Comparison of ENCODE assay signal across 1 cellular context in the genomic region with DNA sequence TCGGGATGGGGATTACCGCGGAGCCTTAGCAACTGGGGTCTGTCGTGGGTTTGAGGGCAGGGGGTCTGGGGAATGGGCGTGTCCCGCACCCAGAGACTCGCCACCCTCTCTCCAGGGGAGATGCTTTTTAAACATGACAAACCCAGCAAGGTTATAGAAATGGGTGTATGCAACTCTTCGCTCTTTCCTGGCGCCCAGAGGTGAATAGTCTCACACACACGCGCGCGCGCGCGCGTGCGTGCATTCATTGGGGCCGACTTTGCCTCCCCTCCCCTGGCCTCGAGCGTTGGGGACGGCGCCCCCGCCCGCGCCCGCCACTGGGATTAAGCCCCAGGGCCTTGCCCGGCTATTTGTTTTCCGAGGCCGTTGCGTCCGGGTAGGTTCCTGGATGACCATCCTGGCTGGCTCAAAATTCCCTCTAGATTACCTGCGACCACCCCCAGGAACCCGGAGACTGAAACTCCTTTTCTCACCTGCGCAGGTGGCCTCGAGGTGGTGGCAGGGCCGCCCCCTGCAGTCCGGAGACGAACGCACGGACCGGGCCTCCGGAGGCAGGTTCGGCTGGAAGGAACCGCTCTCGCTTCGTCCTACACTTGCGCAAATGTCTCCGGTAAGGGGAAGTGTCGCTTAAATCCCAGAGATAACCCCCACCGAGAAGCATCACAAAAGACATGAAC.
TF ChIP-seq lines count a peak whose summit lies in the region.

No MANE protein-coding gene starts in this region.

TF ChIP-seq in endothelial cell of umbilical vein, 7 proteins besides CTCF, POLR2A, EP300 and RAD21:
- peak; percentile 63 for TF ChIP-seq EZH2 (IDR thresholded peaks at IDR 0.05; ENCODE audit: borderline replicate concordance, low read depth, low read length, severe bottlenecking)
- no peak for TF ChIP-seq GATA2 (IDR thresholded peaks at IDR 0.05; ENCODE audit: insufficient read depth, insufficient read length, low read depth, low read length)
- no peak for TF ChIP-seq POLR2AphosphoS5 (IDR thresholded peaks at IDR 0.05; ENCODE audit: insufficient read depth, low read depth, low read length)
